9 cellular contexts compared by ENCODE assay signal in genomic region chr2:22355816-22356433, GRCh38.
DNase-seq lines count a peak whose midpoint lies in the region; ATAC-seq and TF ChIP-seq lines count a peak whose summit lies in the region.
"Had no signal": no experiment of that assay in that cellular context is flagged by ENCODE, and none has a peak within 500 bp of the region (broad histone marks: within the 10 kb centered on the region; RNA-seq: fewer than 3 reads in every experiment).

No MANE protein-coding gene starts in this region.

- no peaks in the 10 kb centered on the region for H3K79me2 ChIP-seq in Karpas-422 (ENCODE audit: low read length)

- peak; percentile 65 for ATAC-seq in GM21515 (IDR thresholded peaks at IDR 0.05; ENCODE audit: unreplicated experiment)
- ATAC-seq in activated CD8-positive, alpha-beta memory T cell treated with anti-CD3 and anti-CD28 coated beads, Interleukin-2, amount 10 ng/mL, durations not matched to agents 7 days and 5 days: no peak
- ATAC-seq in foreskin keratinocyte: no peak

- peak; percentile 62 for TF ChIP-seq CTCF in foreskin keratinocyte (conservative IDR thresholded peaks at IDR 0.05)
- peak; percentile 63 for TF ChIP-seq CTCF in osteocyte (IDR thresholded peaks at IDR 0.05)

- H3K9me3 ChIP-seq in Karpas-422 (ENCODE audit: low read length): no peaks in the 10 kb centered on the region

- no peaks in the 10 kb centered on the region for H3K27me3 Mint-ChIP-seq in activated CD8-positive, alpha-beta memory T cell treated with anti-CD3 and anti-CD28 coated beads, Interleukin-2, amount 10 ng/mL, durations not matched to agents 7 days and 5 days
- no peaks in the 10 kb centered on the region for H3K27me3 Mint-ChIP-seq in osteocyte (ENCODE audit: unreplicated experiment)
- H3K27me3 Mint-ChIP-seq: activated naive CD8-positive, alpha-beta T cell had no signal

- H2AFZ ChIP-seq in Karpas-422 (ENCODE audit: low read length): no peak overlapping the region

- no peak overlapping the region for H3K27ac ChIP-seq in Karpas-422 (ENCODE audit: low read length)
- no peak overlapping the region for H3K27ac ChIP-seq in foreskin keratinocyte

- H3K9me2 ChIP-seq in Karpas-422 (replicated peaks; ENCODE audit: insufficient read depth, low read length): no peaks in the 10 kb centered on the region

- H4K20me1 ChIP-seq in Karpas-422 (ENCODE audit: insufficient read depth, low read depth, low read length): no peaks in the 10 kb centered on the region

- H3K27me3 ChIP-seq in Karpas-422 (ENCODE audit: low read length) (no peaks in the 10 kb centered on the region), foreskin keratinocyte (no peaks in the 10 kb centered on the region)

- no peak overlapping the region for H3K4me3 Mint-ChIP-seq in activated CD8-positive, alpha-beta memory T cell treated with anti-CD3 and anti-CD28 coated beads, Interleukin-2, amount 10 ng/mL, durations not matched to agents 7 days and 5 days
- H3K4me3 Mint-ChIP-seq in osteocyte (ENCODE audit: unreplicated experiment): no peak overlapping the region
- H3K4me3 Mint-ChIP-seq: activated naive CD8-positive, alpha-beta T cell had no signal

- H3K36me3 ChIP-seq in Karpas-422 (ENCODE audit: insufficient read depth, low read length): no peaks in the 10 kb centered on the region

- H3K9ac ChIP-seq in Karpas-422 (ENCODE audit: low read length): no peak overlapping the region

- peak; percentile 15 for DNase-seq in DMS153 treated with DMSO at 0.1 percent for 48 hours (lab: John Stamatoyannopoulos, UW; ENCODE audit: unreplicated experiment)
- DNase-seq in DMS153 (lab: John Stamatoyannopoulos, UW): no peak
- DNase-seq in Karpas-422: peak; percentile 81
- DNase-seq in activated CD8-positive, alpha-beta memory T cell treated with anti-CD3 and anti-CD28 coated beads, Interleukin-2, amount 10 ng/mL, durations not matched to agents 7 days and 5 days: peak; percentile 53
- no peak for DNase-seq in foreskin keratinocyte
- no peak for DNase-seq in osteocyte (ENCODE audit: extremely low spot score, unreplicated experiment)
- no peak for DNase-seq in 8988T

- CTCF ChIA-PET in activated CD8-positive, alpha-beta memory T cell treated with anti-CD3 and anti-CD28 coated beads, Interleukin-2, amount 10 ng/mL, durations not matched to agents 7 days and 5 days (lab: Charles Lee): interaction anchor here (0.9 to 1.5 kb wide), 4 partner anchors 17 to 24 kb away, joined by 3 to 4 read pairs (median 3); no protein-coding TSS in a partner anchor

- peaks cover 5% of the 10 kb centered on the region for H3K9me3 Mint-ChIP-seq in activated CD8-positive, alpha-beta memory T cell treated with anti-CD3 and anti-CD28 coated beads, Interleukin-2, amount 10 ng/mL, durations not matched to agents 7 days and 5 days (ENCODE audit: low read depth)
- peaks cover 4% of the 10 kb centered on the region for H3K9me3 Mint-ChIP-seq in osteocyte (ENCODE audit: unreplicated experiment)

- no peak overlapping the region for H3K4me2 ChIP-seq in Karpas-422 (ENCODE audit: low read depth, low read length, poor library complexity, severe bottlenecking)

- H3K36me3 Mint-ChIP-seq in activated CD8-positive, alpha-beta memory T cell treated with anti-CD3 and anti-CD28 coated beads, Interleukin-2, amount 10 ng/mL, durations not matched to agents 7 days and 5 days: no peaks in the 10 kb centered on the region
- no peaks in the 10 kb centered on the region for H3K36me3 Mint-ChIP-seq in osteocyte (ENCODE audit: unreplicated experiment)
- H3K36me3 Mint-ChIP-seq: activated naive CD8-positive, alpha-beta T cell had no signal

- H3K4me1 ChIP-seq in Karpas-422 (ENCODE audit: low read length) (no peaks in the 10 kb centered on the region), foreskin keratinocyte (no peaks in the 10 kb centered on the region)

- H3K27ac Mint-ChIP-seq in activated CD8-positive, alpha-beta memory T cell treated with anti-CD3 and anti-CD28 coated beads, Interleukin-2, amount 10 ng/mL, durations not matched to agents 7 days and 5 days: no peak overlapping the region
- no peak overlapping the region for H3K27ac Mint-ChIP-seq in osteocyte (ENCODE audit: unreplicated experiment)
- H3K27ac Mint-ChIP-seq: activated naive CD8-positive, alpha-beta T cell had no signal

- no peaks in the 10 kb centered on the region for H3K4me1 Mint-ChIP-seq in activated CD8-positive, alpha-beta memory T cell treated with anti-CD3 and anti-CD28 coated beads, Interleukin-2, amount 10 ng/mL, durations not matched to agents 7 days and 5 days
- H3K4me1 Mint-ChIP-seq in osteocyte (ENCODE audit: unreplicated experiment): no peaks in the 10 kb centered on the region

- no peak overlapping the region for H3K4me3 ChIP-seq in Karpas-422 (ENCODE audit: low read length)

Comparison
In these comparisons a context has a peak if more than half of its experiments do, and no peak if none do; other contexts are left out.
1. DNase-seq: peak in DMS153 treated with DMSO at 0.1 percent for 48 hours (single experiment), Karpas-422 (single experiment) and activated CD8-positive, alpha-beta memory T cell treated with anti-CD3 and anti-CD28 coated beads, Interleukin-2, amount 10 ng/mL, durations not matched to agents 7 days and 5 days (single experiment); none in DMS153 (single experiment), foreskin keratinocyte (0 of 2), osteocyte (single experiment) and 8988T (single experiment).